Comparison of ENCODE assay signal across 26 cellular contexts in genomic region chr22:17807086-17807485, GRCh38.
"Had no signal": no experiment of that assay in that cellular context is flagged by ENCODE, and none has a peak within 500 bp of the region (broad histone marks: within the 10 kb centered on the region; RNA-seq: fewer than 3 reads in every experiment).

No MANE protein-coding gene starts in this region.

- H3K4me3 ChIP-seq: adrenal gland, body of pancreas, colonic mucosa, heart right ventricle, neural progenitor cell, right atrium auricular region, thoracic aorta, vagina had no signal

- H3K27ac Mint-ChIP-seq: activated naive CD4-positive, alpha-beta T cell treated with anti-CD3 and anti-CD28 coated beads for 36 hours; activated naive CD8-positive, alpha-beta T cell treated with anti-CD3 and anti-CD28 coated beads for 36 hours; neural progenitor cell had no signal

- H3K36me3 ChIP-seq: colonic mucosa, neural progenitor cell had no signal

- H3K27me3 Mint-ChIP-seq: activated naive CD8-positive, alpha-beta T cell treated with anti-CD3 and anti-CD28 coated beads for 36 hours; naive thymus-derived CD4-positive, alpha-beta T cell; type B pancreatic cell had no signal

- H3K4me1 ChIP-seq: adrenal gland, body of pancreas, colonic mucosa, neural progenitor cell, parathyroid adenoma, vagina had no signal

- ATAC-seq: activated CD4-positive, CD25-positive, alpha-beta regulatory T cell treated with anti-CD3 and anti-CD28 coated beads, Interleukin-2, amount 50 U/mL, for 24 hours; body of pancreas; left colon; naive thymus-derived CD4-positive, alpha-beta T cell; stimulated activated naive CD8-positive, alpha-beta T cell treated with anti-CD3 and anti-CD28 coated beads, Interleukin-15, Interleukin-2, amounts not matched to agents 100 U/mL and 50 U/mL, for 24 hours had no signal

- DNase-seq: activated CD4-positive, alpha-beta T cell treated with anti-CD3 and anti-CD28 coated beads for 48 hours; activated CD4-positive, alpha-beta T cell treated with anti-CD3 and anti-CD28 coated beads, Interleukin-2, amount 50 U/mL, for 48 hours; activated CD8-positive, alpha-beta memory T cell treated with anti-CD3 and anti-CD28 coated beads for 24 hours; activated effector memory CD4-positive, alpha-beta T cell treated with Interleukin-2 at 50 U/mL for 16 hours; activated naive CD4-positive, alpha-beta T cell treated with anti-CD3 and anti-CD28 coated beads for 36 hours; activated naive CD8-positive, alpha-beta T cell treated with anti-CD3 and anti-CD28 coated beads for 36 hours; adrenal gland; aorta; cerebellar nuclear complex; colonic mucosa; effector CD8-positive, alpha-beta T cell; heart right ventricle; left colon; naive thymus-derived CD4-positive, alpha-beta T cell; occipital lobe; stimulated activated CD4-positive, alpha-beta T cell treated with anti-CD3 and anti-CD28 coated beads, Interleukin-2, amount 100 ng/mL, for 48 hours; stimulated activated naive CD8-positive, alpha-beta T cell treated with anti-CD3 and anti-CD28 coated beads, Interleukin-15, Interleukin-2, amounts not matched to agents 100 U/mL and 50 U/mL, for 24 hours; T-helper 9 cell had no signal

- H3K27ac ChIP-seq: adrenal gland, body of pancreas, colonic mucosa, neural progenitor cell, parathyroid adenoma, thoracic aorta, vagina had no signal

- H3K4me1 Mint-ChIP-seq: activated naive CD8-positive, alpha-beta T cell treated with anti-CD3 and anti-CD28 coated beads for 36 hours had no signal

- H3K9ac ChIP-seq: neural progenitor cell, parathyroid adenoma had no signal

- H3K9me3 ChIP-seq: adrenal gland, body of pancreas, colonic mucosa, heart right ventricle, right atrium auricular region, thoracic aorta, vagina had no signal

- H3K4me3 Mint-ChIP-seq: activated naive CD4-positive, alpha-beta T cell treated with anti-CD3 and anti-CD28 coated beads for 36 hours; activated naive CD8-positive, alpha-beta T cell treated with anti-CD3 and anti-CD28 coated beads for 36 hours; naive thymus-derived CD4-positive, alpha-beta T cell; neural progenitor cell; type B pancreatic cell had no signal

- H3K36me3 Mint-ChIP-seq: activated naive CD8-positive, alpha-beta T cell treated with anti-CD3 and anti-CD28 coated beads for 36 hours had no signal

- H3K9me3 Mint-ChIP-seq: activated naive CD4-positive, alpha-beta T cell treated with anti-CD3 and anti-CD28 coated beads for 36 hours; activated naive CD8-positive, alpha-beta T cell treated with anti-CD3 and anti-CD28 coated beads for 36 hours; naive thymus-derived CD4-positive, alpha-beta T cell; neural progenitor cell; type B pancreatic cell had no signal

- H3K27me3 ChIP-seq: adrenal gland, body of pancreas, colonic mucosa, heart right ventricle, neural progenitor cell, right atrium auricular region, vagina had no signal
